In the genomic region with DNA sequence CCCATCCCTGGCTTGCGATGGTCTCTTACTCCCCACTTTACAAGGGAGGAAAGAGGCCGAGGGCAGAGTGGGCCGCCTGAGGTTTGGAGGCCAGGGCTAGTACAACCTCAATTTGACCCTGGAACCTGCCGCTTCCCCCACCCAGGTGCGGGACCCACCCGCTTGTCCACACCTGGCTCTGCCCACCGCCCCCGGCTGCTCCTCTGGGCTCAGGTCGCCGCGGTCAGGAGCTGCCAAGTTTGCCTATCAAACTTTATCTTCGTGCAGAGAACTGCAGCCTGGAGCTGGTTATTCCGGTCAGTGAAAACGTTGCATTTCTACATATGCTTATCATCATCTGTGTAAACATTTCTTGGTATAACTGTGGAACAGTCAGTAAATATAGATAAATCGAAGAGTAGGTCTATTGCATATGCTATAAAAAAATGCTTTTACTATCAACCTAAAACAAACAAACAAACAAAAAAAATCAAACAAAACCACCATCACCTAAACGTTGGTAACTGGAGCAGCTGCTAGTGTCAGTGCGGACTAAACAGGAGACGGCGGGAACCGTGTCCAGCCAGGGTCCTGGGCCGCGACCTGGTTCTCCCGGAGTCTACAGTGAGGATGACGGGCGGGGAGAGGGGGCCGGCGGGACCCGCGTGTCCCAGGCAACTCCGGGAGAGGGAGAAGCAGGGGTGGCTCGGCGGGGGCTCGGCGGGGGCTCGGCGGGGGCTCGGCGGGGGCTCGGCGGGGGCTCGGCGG, we compare ENCODE assay signal across 8 cellular contexts. TPM values are rescaled to one million over a fixed set of nuclear protein-coding genes. Genes with fewer than 3 reads are reported as not detected.
DNase-seq lines count a peak whose midpoint lies in the region; ATAC-seq, FAIRE-seq and TF ChIP-seq lines count a peak whose summit lies in the region.

No MANE protein-coding gene starts in this region.

- no peak for TF ChIP-seq POLR2A in suprapubic skin (IDR thresholded peaks at IDR 0.05)

- no peaks in the 10 kb centered on the region for H3K9me3 ChIP-seq in suprapubic skin

- 18% methylated on average over 26 of the region's 42 CpGs for WGBS in suprapubic skin

- H3K36me3 ChIP-seq in suprapubic skin = no peaks in the 10 kb centered on the region

- H3K27ac ChIP-seq in suprapubic skin = peak overlapping the region; percentile 95

- H3K4me1 ChIP-seq in suprapubic skin = peaks cover 36% of the 10 kb centered on the region

- ATAC-seq in HG03354 (IDR thresholded peaks at IDR 0.05; ENCODE audit: poor library complexity, severe bottlenecking, unreplicated experiment) (no peak), GM18511 (IDR thresholded peaks at IDR 0.05; ENCODE audit: unreplicated experiment) (no peak)

- H3K27me3 ChIP-seq in suprapubic skin = no peaks in the 10 kb centered on the region

- H3K4me3 ChIP-seq in GM12865 (ENCODE audit: low read depth, low read length) = peak overlapping the region; percentile 61
- H3K4me3 ChIP-seq in cardiac fibroblast (replicated peaks in 1 of 2; ENCODE audit: low read depth in 2 of 2, low read length in 2 of 2) = peak overlapping the region; percentile 67 to 88
- peak overlapping the region; percentile 99 for H3K4me3 ChIP-seq in suprapubic skin

- DNase-seq in GM12865 (ENCODE audit: low read depth) = peak; percentile 7
- peak; percentile 43 for DNase-seq in NCI-H460 (ENCODE audit: extremely low read depth, low read depth)
- peak in 1 of 2 donors; percentile 25 for DNase-seq in cardiac fibroblast (ENCODE audit: low read depth in 2 of 2)
- peak; percentile 80 for DNase-seq in left kidney (ENCODE audit: low read depth, low spot score)
- no peak for DNase-seq in suprapubic skin (ENCODE audit: low spot score in 2 of 2)
- no peak for DNase-seq in RCC 7860 (ENCODE audit: low spot score)

- FAIRE-seq in RCC 7860 (lab: Jason Lieb, UNC) = no peak

- TF ChIP-seq CTCF in GM12865 (IDR thresholded peaks at IDR 0.05; ENCODE audit: insufficient read depth, low read depth, low read length, missing control alignments) (no peak), cardiac fibroblast (IDR thresholded peaks at IDR 0.05; ENCODE audit: low read depth, low read length) (no peak), suprapubic skin (IDR thresholded peaks at IDR 0.05) (no peak)

- TF ChIP-seq EP300 in suprapubic skin (IDR thresholded peaks at IDR 0.05) = no peak

RNA-seq across cellular contexts. Expression of a gene that starts 0.9 kb away (rescaled TPM):
- 33.6 and 36.6 TPM in 2 replicates for total RNA-seq in NCI-H460 (2014; rRNA removed; shearing (Covaris generic))
- 34.3 and 37.8 TPM in 2 replicates for polyA plus RNA-seq in NCI-H460 (2014; cell fraction: nucleus; rRNA removed)
- 10 to 100 TPM; 13.2 to 23.6 (median 20.3) TPM for total RNA-seq in suprapubic skin

Comparison
In these comparisons a context has a peak if more than half of its experiments do, and no peak if none do; other contexts are left out.
1. DNase-seq: peak in GM12865 (single experiment), NCI-H460 (single experiment) and left kidney (single experiment); none in suprapubic skin (0 of 2) and RCC 7860 (single experiment).
2. Peak in every context shown above with its lines, with median percentiles within 50 percentile points of each other: H3K4me3 ChIP-seq.